In genomic region chr6:147509900-147510299, GRCh38 we compare ENCODE assay signal across 1 cellular context.
TF ChIP-seq lines count a peak whose summit lies in the region.

No MANE protein-coding gene starts in this region.

TF ChIP-seq in GM23338, 12 proteins besides CTCF, POLR2A, EP300 and RAD21 (continued from another document):
- TF ChIP-seq ZNF462 (CRISPR knock-in tag; IDR thresholded peaks at IDR 0.05) (no peak), ZNF331 (CRISPR knock-in tag; IDR thresholded peaks at IDR 0.05; ENCODE audit: low read depth) (no peak), ETS1 (IDR thresholded peaks at IDR 0.05) (no peak), ZNF114 (CRISPR knock-in tag; IDR thresholded peaks at IDR 0.05) (no peak)
